Comparison of ENCODE assay signal across 17 cellular contexts in the genomic region with DNA sequence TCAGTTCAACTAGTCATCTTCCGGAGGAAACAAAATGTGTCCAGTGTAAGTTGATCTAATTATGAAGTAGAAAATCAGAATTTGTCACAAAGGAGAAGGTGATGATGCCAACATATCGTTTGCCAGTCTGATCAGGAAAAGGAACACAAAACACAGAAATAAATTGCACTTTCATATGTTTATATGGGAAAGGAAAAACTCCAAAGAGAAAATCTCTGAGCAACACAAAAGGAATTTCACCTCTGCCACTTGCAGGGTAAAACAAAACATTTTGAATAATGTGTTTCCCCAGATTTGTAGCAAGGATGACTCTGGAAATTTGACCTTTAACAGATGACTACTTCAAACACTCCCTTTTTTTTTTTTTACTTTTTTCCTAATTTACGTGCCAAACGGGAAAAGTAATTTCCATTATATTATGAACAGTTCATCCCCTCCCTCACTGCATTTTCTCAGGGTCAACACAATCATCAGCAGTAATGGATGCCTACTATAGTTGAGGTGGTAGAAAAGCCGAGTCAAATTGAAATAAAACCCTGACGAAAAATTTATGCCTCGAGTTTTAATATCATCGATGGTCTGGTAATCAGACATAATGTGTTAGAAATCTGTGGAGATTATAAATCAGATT. TPM values are rescaled to one million over a fixed set of nuclear protein-coding genes. Genes with fewer than 3 reads are reported as not detected.
DNase-seq lines count a peak whose midpoint lies in the region; ATAC-seq and FAIRE-seq lines count a peak whose summit lies in the region.
"Had no signal": no experiment of that assay in that cellular context is flagged by ENCODE, and none has a peak within 500 bp of the region (broad histone marks: within the 10 kb centered on the region; RNA-seq: fewer than 3 reads in every experiment).

No MANE protein-coding gene starts in this region.

- H3K4me1 Mint-ChIP-seq in activated naive CD8-positive, alpha-beta T cell treated with anti-CD3 and anti-CD28 coated beads for 36 hours: no peaks in the 10 kb centered on the region

- no peak for ATAC-seq in HG02884 (IDR thresholded peaks at IDR 0.05; ENCODE audit: unreplicated experiment)
- ATAC-seq: HepG2, pancreas had no signal

- no peaks in the 10 kb centered on the region for H3K36me3 Mint-ChIP-seq in activated naive CD8-positive, alpha-beta T cell treated with anti-CD3 and anti-CD28 coated beads for 36 hours

- no peak overlapping the region for H3K27ac Mint-ChIP-seq in activated naive CD8-positive, alpha-beta T cell treated with anti-CD3 and anti-CD28 coated beads for 36 hours
- H3K27ac Mint-ChIP-seq: T-helper 1 cell treated with Interleukin-12 subunit alpha and Interleukin-12 subunit beta and Interleukin-4 antibody, amounts not matched to agents 30 μg/mL and 1 μg/mL, for 36 hours had no signal

- no peaks in the 10 kb centered on the region for H3K27me3 Mint-ChIP-seq in activated naive CD8-positive, alpha-beta T cell treated with anti-CD3 and anti-CD28 coated beads for 36 hours

- DNase-seq in COLO829 (ENCODE audit: low spot score): peak; percentile 6
- DNase-seq in M059J (ENCODE audit: low read depth): peak; percentile 73
- peak; percentile 45 for DNase-seq in myocyte (ENCODE audit: low read depth)
- no peak for DNase-seq in OCI-M1 (lab: John Stamatoyannopoulos, UW)
- DNase-seq in activated naive CD8-positive, alpha-beta T cell treated with anti-CD3 and anti-CD28 coated beads for 36 hours: no peak
- no peak for DNase-seq in NCI-H526 treated with DMSO at 0.1 percent for 48 hours (lab: John Stamatoyannopoulos, UW)
- DNase-seq: activated CD4-positive, alpha-beta T cell treated with anti-CD3 and anti-CD28 coated beads for 4 hours; Calu3; NCI-H1417 treated with DMSO at 0.1 percent for 48 hours; NCI-H446 treated with DMSO at 0.1 percent for 48 hours; pancreas; stimulated activated CD8-positive, alpha-beta memory T cell treated with anti-CD3 and anti-CD28 coated beads, Interleukin-4, amount 100 ng/mL, for 48 hours had no signal

- H3K4me3 Mint-ChIP-seq in activated naive CD8-positive, alpha-beta T cell treated with anti-CD3 and anti-CD28 coated beads for 36 hours: no peak overlapping the region
- H3K4me3 Mint-ChIP-seq: T-helper 1 cell treated with Interleukin-12 subunit alpha and Interleukin-12 subunit beta and Interleukin-4 antibody, amounts not matched to agents 30 μg/mL and 1 μg/mL, for 36 hours had no signal

- peak; percentile 86 for FAIRE-seq in endometrium (lab: Jason Lieb, UNC)
- FAIRE-seq: HepG2 had no signal

- peaks cover 9% of the 10 kb centered on the region for H3K9me3 Mint-ChIP-seq in activated naive CD8-positive, alpha-beta T cell treated with anti-CD3 and anti-CD28 coated beads for 36 hours
- H3K9me3 Mint-ChIP-seq: T-helper 1 cell treated with Interleukin-12 subunit alpha and Interleukin-12 subunit beta and Interleukin-4 antibody, amounts not matched to agents 30 μg/mL and 1 μg/mL, for 36 hours had no signal

RNA-seq across cellular contexts. Expression of a gene that starts 25.6 kb away (rescaled TPM):
- total RNA-seq in M059J (2014; rRNA removed; shearing (Covaris generic)): not detected in 2 replicates
- not detected in 2 replicates for total RNA-seq in myocyte
- polyA plus RNA-seq in myocyte (2012): not detected
- not detected for total RNA-seq in activated naive CD8-positive, alpha-beta T cell treated with anti-CD3 and anti-CD28 coated beads for 36 hours
- total RNA-seq: Calu3, HepG2, RPMI7951 had no signal
- polyA plus RNA-seq: HepG2 had no signal

Comparison
In these comparisons a context has a peak if more than half of its experiments do, and no peak if none do; other contexts are left out.
1. DNase-seq: peak in COLO829 (single experiment), M059J (single experiment) and myocyte (single experiment); none in OCI-M1 (single experiment), activated naive CD8-positive, alpha-beta T cell treated with anti-CD3 and anti-CD28 coated beads for 36 hours (single experiment) and NCI-H526 treated with DMSO at 0.1 percent for 48 hours (single experiment).